Comparison of ENCODE assay signal across 23 cellular contexts in the genomic region with DNA sequence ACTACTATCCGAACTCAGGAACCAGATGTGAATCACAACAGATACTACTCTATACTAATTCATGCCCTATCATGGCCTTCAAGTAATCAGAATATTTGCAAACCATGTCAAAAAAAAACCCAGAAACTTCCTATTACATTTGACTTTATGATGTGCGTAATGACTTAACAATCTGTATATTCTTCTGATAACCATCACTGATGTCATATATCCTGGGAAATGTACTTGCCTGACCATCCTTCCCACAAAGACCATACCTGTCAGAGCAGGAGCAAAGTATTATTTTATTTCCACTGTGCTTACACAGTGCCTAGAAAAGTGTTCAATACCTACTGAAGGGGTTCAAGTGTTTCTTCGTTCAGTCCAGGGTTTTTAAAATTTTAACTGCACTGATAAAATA.
"Had no signal": no experiment of that assay in that cellular context is flagged by ENCODE, and none has a peak within 500 bp of the region (broad histone marks: within the 10 kb centered on the region; RNA-seq: fewer than 3 reads in every experiment).

No MANE protein-coding gene starts in this region.

- H3K4me1 ChIP-seq: neural progenitor cell, parathyroid adenoma, psoas muscle, right lobe of liver, sigmoid colon, thyroid gland, tibial nerve, upper lobe of left lung, vagina had no signal

- ATAC-seq: psoas muscle; right cardiac atrium; right lobe of liver; stimulated activated effector memory CD8-positive, alpha-beta T cell treated with anti-CD3 and anti-CD28 coated beads, Interleukin-12 subunit alpha, Interleukin-12 subunit beta, amount 100 ng/mL, for 72 hours; stimulated activated naive B cell treated with anti-CD40 and anti-IgM and Interleukin-4, amounts not matched to agents 10 μg/mL and 1 μg/mL and 100 μg/mL, for 72 hours had no signal

- H3K9me3 ChIP-seq: ovary, psoas muscle, right lobe of liver, sigmoid colon, stomach, thoracic aorta, thyroid gland, tibial nerve, upper lobe of left lung, vagina had no signal

- H3K27ac ChIP-seq: neural progenitor cell, ovary, parathyroid adenoma, psoas muscle, right lobe of liver, sigmoid colon, stomach, thoracic aorta, thyroid gland, tibial nerve, upper lobe of left lung, vagina had no signal

- H3K36me3 ChIP-seq: ovary had no signal

- H3K4me3 ChIP-seq: neural progenitor cell, ovary, psoas muscle, right lobe of liver, sigmoid colon, stomach, thoracic aorta, thyroid gland, tibial nerve, upper lobe of left lung, vagina had no signal

- H3K27me3 ChIP-seq: neural progenitor cell, ovary, right lobe of liver, sigmoid colon, stomach, thyroid gland, tibial nerve, upper lobe of left lung, vagina had no signal

- DNase-seq: occipital lobe; ovary; posterior cingulate gyrus; psoas muscle; right cardiac atrium; right lobe of liver; sigmoid colon; small intestine; stimulated activated CD4-positive, alpha-beta T cell treated with anti-CD3 and anti-CD28 coated beads, Interleukin-15, amount 100 ng/mL, for 24 hours; stimulated activated CD4-positive, alpha-beta T cell treated with anti-CD3 and anti-CD28 coated beads, Interleukin-2, amount 100 ng/mL, for 24 hours; stimulated activated CD4-positive, alpha-beta T cell treated with anti-CD3 and anti-CD28 coated beads, Interleukin-2, amount 100 ng/mL, for 48 hours; stimulated activated CD4-positive, alpha-beta T cell treated with anti-CD3 and anti-CD28 coated beads, Interleukin-4, amount 100 ng/mL, for 24 hours; stimulated activated naive B cell treated with anti-CD40 and anti-IgM and Interleukin-4, amounts not matched to agents 10 μg/mL and 1 μg/mL and 100 μg/mL, for 72 hours; stimulated activated naive CD4-positive, alpha-beta T cell treated with Interleukin-2 at 50 U/mL for 16 hours; stomach; thyroid gland; upper lobe of left lung had no signal
